Comparison of ENCODE assay signal across 2 cellular contexts in genomic region chr13:110683203-110683883, GRCh38.
TF ChIP-seq lines count a peak whose summit lies in the region.

No MANE protein-coding gene starts in this region.

TF ChIP-seq in GM23338, 12 proteins besides CTCF, POLR2A, EP300 and RAD21:
- no peak for TF ChIP-seq ETS1 (IDR thresholded peaks at IDR 0.05)
- no peak for TF ChIP-seq ZNF462 (CRISPR knock-in tag; IDR thresholded peaks at IDR 0.05)
- TF ChIP-seq REST (IDR thresholded peaks at IDR 0.05; ENCODE audit: unreplicated experiment) = no peak
- no peak for TF ChIP-seq NANOG (IDR thresholded peaks at IDR 0.05; ENCODE audit: borderline replicate concordance)
- no peak for TF ChIP-seq ZNF114 (CRISPR knock-in tag; IDR thresholded peaks at IDR 0.05)
- no peak for TF ChIP-seq EZH2 (IDR thresholded peaks at IDR 0.05; ENCODE audit: low read depth, unreplicated experiment)
- TF ChIP-seq STAT1 (IDR thresholded peaks at IDR 0.05; ENCODE audit: unreplicated experiment) = no peak
- TF ChIP-seq POLR2AphosphoS5 (IDR thresholded peaks at IDR 0.05; ENCODE audit: low read depth) = no peak
- no peak for TF ChIP-seq EZH2phosphoT487 (IDR thresholded peaks at IDR 0.05; ENCODE audit: unreplicated experiment)
- TF ChIP-seq JUNB (IDR thresholded peaks at IDR 0.05; ENCODE audit: unreplicated experiment) = no peak
- no peak for TF ChIP-seq CREB1 (CRISPR knock-in tag; IDR thresholded peaks at IDR 0.05; ENCODE audit: low read depth)
- no peak for TF ChIP-seq ZNF331 (CRISPR knock-in tag; IDR thresholded peaks at IDR 0.05; ENCODE audit: low read depth)

TF ChIP-seq in HepG2, 621 proteins besides CTCF, POLR2A, EP300 and RAD21 (continues in another document):
- peak; percentile 88 for TF ChIP-seq ZBTB43 (CRISPR knock-in tag; conservative IDR thresholded peaks at IDR 0.05)
- TF ChIP-seq CEBPG (CRISPR knock-in tag; IDR thresholded peaks at IDR 0.05) = peak; percentile 77
- TF ChIP-seq GTF2F1 (IDR thresholded peaks at IDR 0.05; ENCODE audit: low read length) = no peak
- no peak for TF ChIP-seq MTA3 (CRISPR knock-in tag; IDR thresholded peaks at IDR 0.05)
- TF ChIP-seq CBX1 (IDR thresholded peaks at IDR 0.05; ENCODE audit: low read depth) = no peak
- peak; percentile 99 for TF ChIP-seq ZNF121 (CRISPR knock-in tag; IDR thresholded peaks at IDR 0.05)
- 0 out of 2 replicates have a peak, but pooled peaks have one; percentile 2 for TF ChIP-seq UBTF (CRISPR knock-in tag; IDR thresholded peaks at IDR 0.05)
- TF ChIP-seq ZNF652 (CRISPR knock-in tag; IDR thresholded peaks at IDR 0.05; ENCODE audit: borderline replicate concordance, low read depth) = peak; percentile 56; the same call in 1 of the 2 replicates
- TF ChIP-seq RBM22 (optimal IDR thresholded peaks at IDR 0.05; ENCODE audit: low read length) = no peak
- peak; percentile 80 for TF ChIP-seq ZMYM3 (CRISPR knock-in tag; IDR thresholded peaks at IDR 0.05)
- TF ChIP-seq CCAR2 (optimal IDR thresholded peaks at IDR 0.05; ENCODE audit: low read depth, low read length) = no peak
- TF ChIP-seq SALL1 (CRISPR knock-in tag; IDR thresholded peaks at IDR 0.05) = no peak
- TF ChIP-seq MLXIP (CRISPR knock-in tag; IDR thresholded peaks at IDR 0.05; ENCODE audit: borderline replicate concordance) = no peak
- TF ChIP-seq LCORL (IDR thresholded peaks at IDR 0.05) = no peak
- 0 out of 2 replicates have a peak, but pooled peaks have one; percentile 11 for TF ChIP-seq LCORL (CRISPR knock-in tag; IDR thresholded peaks at IDR 0.05)
- TF ChIP-seq GMEB1 (CRISPR knock-in tag; IDR thresholded peaks at IDR 0.05; ENCODE audit: borderline replicate concordance) = no peak
- peak; percentile 84 for TF ChIP-seq ZNF770 (CRISPR knock-in tag; IDR thresholded peaks at IDR 0.05)
- TF ChIP-seq ZNF362 (CRISPR knock-in tag; IDR thresholded peaks at IDR 0.05; ENCODE audit: borderline replicate concordance) = 0 out of 2 replicates have a peak, but pooled peaks have one; percentile 32
- peak; percentile 68; the same call in 1 of the 2 replicates for TF ChIP-seq TEF (CRISPR knock-in tag; IDR thresholded peaks at IDR 0.05)
- TF ChIP-seq SAP130 (CRISPR knock-in tag; IDR thresholded peaks at IDR 0.05; ENCODE audit: low read depth) = 0 out of 2 replicates have a peak, but pooled peaks have one; percentile 12
- peak; percentile 47; the same call in 1 of the 2 replicates for TF ChIP-seq SMC3 (IDR thresholded peaks at IDR 0.05; ENCODE audit: low read length)
- peak; percentile 60; the same call in 1 of the 2 replicates for TF ChIP-seq ZNF710 (CRISPR knock-in tag; IDR thresholded peaks at IDR 0.05; ENCODE audit: borderline replicate concordance)
- no peak for TF ChIP-seq HHEX (CRISPR knock-in tag; IDR thresholded peaks at IDR 0.05)
- TF ChIP-seq KAT8 (CRISPR knock-in tag; IDR thresholded peaks at IDR 0.05) = no peak
- no peak for TF ChIP-seq SOX6 (IDR thresholded peaks at IDR 0.05)
- TF ChIP-seq SOX6 (CRISPR knock-in tag; IDR thresholded peaks at IDR 0.05) = peak; percentile 56
- TF ChIP-seq ZNF260 (CRISPR knock-in tag; IDR thresholded peaks at IDR 0.05; ENCODE audit: borderline replicate concordance, low read depth) = no peak
- TF ChIP-seq TBX2 (CRISPR knock-in tag; IDR thresholded peaks at IDR 0.05; ENCODE audit: borderline replicate concordance) = 0 out of 2 replicates have a peak, but pooled peaks have one; percentile 13
- TF ChIP-seq RXRB (CRISPR knock-in tag; IDR thresholded peaks at IDR 0.05; ENCODE audit: borderline replicate concordance) = peak; percentile 49; the same call in 1 of the 2 replicates
- TF ChIP-seq TFE3 (CRISPR knock-in tag; IDR thresholded peaks at IDR 0.05) = 0 out of 2 replicates have a peak, but pooled peaks have one; percentile 34
- TF ChIP-seq KDM1A (CRISPR knock-in tag; IDR thresholded peaks at IDR 0.05) = 0 out of 2 replicates have a peak, but pooled peaks have one; percentile 37
- TF ChIP-seq PBX3 (CRISPR knock-in tag; IDR thresholded peaks at IDR 0.05; ENCODE audit: borderline replicate concordance) = no peak
- no peak for TF ChIP-seq ZNF205 (CRISPR knock-in tag; IDR thresholded peaks at IDR 0.05)
